In the genomic region with DNA sequence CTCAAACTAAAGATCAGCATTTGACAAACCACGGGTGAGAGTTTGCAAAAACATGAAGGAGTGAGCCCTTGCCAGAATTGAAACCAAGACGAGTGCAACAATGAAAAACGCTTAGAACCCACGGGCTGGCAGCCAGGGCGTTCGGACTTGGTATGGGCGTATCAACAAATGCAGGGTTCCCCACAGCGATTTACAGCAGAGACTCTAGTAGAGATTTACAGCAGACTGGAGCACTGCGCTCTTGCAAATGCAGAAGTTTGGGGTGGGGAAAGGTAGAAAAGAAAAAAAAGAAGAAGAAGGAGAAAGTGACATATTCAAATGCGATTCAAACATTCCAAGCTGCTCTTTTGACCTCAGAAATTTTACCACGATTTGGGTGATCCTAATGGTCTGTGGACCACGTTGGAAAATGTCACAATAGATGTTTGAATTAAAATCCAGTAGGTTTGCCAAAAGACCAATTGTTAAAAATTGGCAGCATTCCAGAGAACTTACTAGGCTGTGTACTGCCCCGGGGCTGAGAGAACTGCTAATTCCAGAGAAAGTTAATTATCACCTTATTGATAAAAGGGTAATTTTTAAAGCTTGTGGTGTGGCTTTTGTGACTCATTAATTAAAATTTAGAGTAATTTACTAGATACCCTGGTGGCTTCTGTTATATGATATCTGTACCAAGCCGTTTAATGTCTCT, we compare ENCODE assay signal across 9 cellular contexts. TPM values are rescaled to one million over a fixed set of nuclear protein-coding genes. Genes with fewer than 3 reads are reported as not detected.
DNase-seq lines count a peak whose midpoint lies in the region; FAIRE-seq and TF ChIP-seq lines count a peak whose summit lies in the region.
"Had no signal": no experiment of that assay in that cellular context is flagged by ENCODE, and none has a peak within 500 bp of the region (broad histone marks: within the 10 kb centered on the region; RNA-seq: fewer than 3 reads in every experiment).

No MANE protein-coding gene starts in this region.

- TF ChIP-seq CTCF in RWPE1 (conservative IDR thresholded peaks at IDR 0.05; ENCODE audit: low read depth) (no peak), bronchial epithelial cell (IDR thresholded peaks at IDR 0.05; ENCODE audit: insufficient read depth, low read length, severe bottlenecking) (no peak), thyroid gland (IDR thresholded peaks at IDR 0.05) (no peak)

- H3K23ac ChIP-seq in mesendoderm (ENCODE audit: low read length) = no peak overlapping the region

- H2BK120ac ChIP-seq in mesendoderm (ENCODE audit: low read depth, low read length) = no peak overlapping the region

- FAIRE-seq in bronchial epithelial cell (lab: Jason Lieb, UNC) = no peak

- POLR2A ChIA-PET in RWPE1 (lab: Yijun Ruan, JAX; ENCODE audit: low non-redundant PET) = no interaction called here

- peak overlapping the region; percentile 63 for H3K27ac ChIP-seq in RWPE1
- H3K27ac ChIP-seq in mesendoderm (ENCODE audit: low read depth, low read length) = no peak overlapping the region
- H3K27ac ChIP-seq in thyroid gland = no peak overlapping the region

- DNase-seq in KG1 (lab: John Stamatoyannopoulos, UW) (peak; percentile 42), RWPE1 (ENCODE audit: low spot score) (no peak), bronchial epithelial cell (ENCODE audit: low read depth) (peak; percentile 33), mesendoderm (peak; percentile 47), thyroid gland (peak; percentile 52 to 57), amniotic stem cell (lab: John Stamatoyannopoulos, UW) (no peak), HK-2 (ENCODE audit: unreplicated experiment) (no peak), NCI-H526 treated with DMSO at 0.1 percent for 48 hours (lab: John Stamatoyannopoulos, UW) (no peak)

- WGBS in mesendoderm (ENCODE audit: extremely low coverage, insufficient coverage, low lambda C conversion rate) = no CpG with 5 or more reads among the region's 14 CpGs
- 12 to 17% methylated on average over 14 of the region's 14 CpGs for WGBS in thyroid gland, 2 donors

- H3K4me1 ChIP-seq in mesendoderm (ENCODE audit: control insufficient read depth, low read depth, low read length) = peaks cover 5% of the 10 kb centered on the region
- peaks cover 9 to 17% of the 10 kb centered on the region in 2 donors for H3K4me1 ChIP-seq in thyroid gland

- peaks cover 6% of the 10 kb centered on the region for H3K27me3 ChIP-seq in bronchial epithelial cell (ENCODE audit: control insufficient read depth, insufficient read depth, low read length)
- no peaks in the 10 kb centered on the region for H3K27me3 ChIP-seq in mesendoderm (ENCODE audit: insufficient read depth, low read length, poor library complexity)
- no peaks in the 10 kb centered on the region for H3K27me3 ChIP-seq in thyroid gland

- no peak overlapping the region for H2AK5ac ChIP-seq in mesendoderm (ENCODE audit: low read length)

- no peak overlapping the region for H3K56ac ChIP-seq in mesendoderm (ENCODE audit: low read length)

- no peak overlapping the region for H3K4ac ChIP-seq in mesendoderm (ENCODE audit: low read depth, low read length)

- no peaks in the 10 kb centered on the region for H3K79me2 ChIP-seq in mesendoderm (ENCODE audit: control insufficient read depth, insufficient read depth, low read length)

- no peaks in the 10 kb centered on the region for H3K9me3 ChIP-seq in thyroid gland

- intact Hi-C loops in thyroid gland (cut with DNase I) = no loop called here

- H3K36me3 ChIP-seq in bronchial epithelial cell (ENCODE audit: control insufficient read depth, insufficient read depth, low read length) (no peaks in the 10 kb centered on the region), mesendoderm (ENCODE audit: control insufficient read depth, insufficient read depth, low read length) (no peaks in the 10 kb centered on the region), thyroid gland (no peaks in the 10 kb centered on the region)

- H2BK15ac ChIP-seq in mesendoderm (replicated peaks; ENCODE audit: low read depth) = no peak overlapping the region

- no peak for TF ChIP-seq POLR2A in thyroid gland (IDR thresholded peaks at IDR 0.05)

- no peak overlapping the region for H3K18ac ChIP-seq in mesendoderm (ENCODE audit: low read length)

- no peaks in the 10 kb centered on the region for H3K79me1 ChIP-seq in mesendoderm (ENCODE audit: low read length)

- no peak overlapping the region for H4K5ac ChIP-seq in mesendoderm (ENCODE audit: low read length)

- CTCF ChIA-PET in RWPE1 (lab: Yijun Ruan, JAX) = interaction anchor here (1.9 kb wide), 1 partner anchor 28 kb away, joined by 7 read pairs; no protein-coding TSS in a partner anchor

- no peak overlapping the region for H2BK5ac ChIP-seq in mesendoderm (ENCODE audit: low read length)

- no peak overlapping the region for H3K4me2 ChIP-seq in mesendoderm (ENCODE audit: low read length)

- no peak overlapping the region for H4K8ac ChIP-seq in mesendoderm (ENCODE audit: low read depth, low read length)

- H3K4me3 ChIP-seq in bronchial epithelial cell (ENCODE audit: low read depth, low read length) (no peak overlapping the region), mesendoderm (ENCODE audit: low read length) (no peak overlapping the region), thyroid gland (replicated peaks in 1 of 3) (peak overlapping the region in 1 of 3 donors; percentile 15)

- H3K9ac ChIP-seq in mesendoderm (ENCODE audit: low read length) = no peak overlapping the region

RNA-seq across cellular contexts. Expression of a gene that starts 3.4 kb away (rescaled TPM):
- total RNA-seq in bronchial epithelial cell (not detected in 2 replicates), thyroid gland (1 to 10 TPM in 3 of 4 donors, not detected in 1; 1.1 to 3.4 (median 2.5) TPM)
- polyA plus RNA-seq in mesendoderm (2013, experiment 1 of 2) = not detected
- not detected for polyA plus RNA-seq in mesendoderm (2013, experiment 2 of 2)
- total RNA-seq: LHCN-M2 had no signal

Comparison
In these comparisons a context has a peak if more than half of its experiments do, and no peak if none do; other contexts are left out.
1. DNase-seq: peak in KG1 (single experiment), bronchial epithelial cell (single experiment), mesendoderm (single experiment) and thyroid gland (2 of 2); none in RWPE1 (single experiment), amniotic stem cell (single experiment), HK-2 (single experiment) and NCI-H526 treated with DMSO at 0.1 percent for 48 hours (single experiment).